In genomic region chr3:12309716-12310115, GRCh38 we compare ENCODE assay signal across 1 cellular context.
TF ChIP-seq lines count a peak whose summit lies in the region.

No MANE protein-coding gene starts in this region.

TF ChIP-seq in HCT116, 20 proteins besides CTCF, POLR2A, EP300 and RAD21:
- TF ChIP-seq FOSL1 (IDR thresholded peaks at IDR 0.05; ENCODE audit: low read depth) (no peak), EZH2phosphoT487 (IDR thresholded peaks at IDR 0.05; ENCODE audit: borderline replicate concordance) (no peak), CBX3 (IDR thresholded peaks at IDR 0.05; ENCODE audit: low read depth) (no peak), ELF1 (IDR thresholded peaks at IDR 0.05; ENCODE audit: borderline replicate concordance, low read depth) (no peak), ZBTB33 (IDR thresholded peaks at IDR 0.05; ENCODE audit: extremely low read depth, insufficient replicate concordance, low read length) (no peak), ZFX (IDR thresholded peaks at IDR 0.05) (no peak), YY1 (IDR thresholded peaks at IDR 0.05; ENCODE audit: extremely low read depth, insufficient replicate concordance, low read depth, low read length) (no peak), SP1 (IDR thresholded peaks at IDR 0.05; ENCODE audit: low read depth) (no peak), POLR2AphosphoS5 (IDR thresholded peaks at IDR 0.05; ENCODE audit: low read depth, low read length) (no peak), SIN3A (IDR thresholded peaks at IDR 0.05; ENCODE audit: low read depth) (no peak), ZNF274 (IDR thresholded peaks at IDR 0.05; ENCODE audit: low read depth, low read length) (no peak), ATF3 (IDR thresholded peaks at IDR 0.05) (no peak), TCF7L2 (IDR thresholded peaks at IDR 0.05; ENCODE audit: borderline replicate concordance, extremely low read depth, insufficient read depth, insufficient read length) (no peak), CEBPB (IDR thresholded peaks at IDR 0.05; ENCODE audit: low read depth) (no peak), MAX (IDR thresholded peaks at IDR 0.05) (no peak), SRF (IDR thresholded peaks at IDR 0.05; ENCODE audit: low read depth) (no peak), EZH2 (IDR thresholded peaks at IDR 0.05) (no peak), JUND (IDR thresholded peaks at IDR 0.05) (no peak), EGR1 (IDR thresholded peaks at IDR 0.05; ENCODE audit: low read depth) (no peak)
